Comparison of ENCODE assay signal across 8 cellular contexts in genomic region chr4:98928505-98929340, GRCh38. TPM values are rescaled to one million over a fixed set of nuclear protein-coding genes. Genes with fewer than 3 reads are reported as not detected.
DNase-seq lines count a peak whose midpoint lies in the region; ATAC-seq and TF ChIP-seq lines count a peak whose summit lies in the region.

Gene EIF4E, minus strand, starts transcription at chr4:98929133. Its CDS starts 21 bp downstream, at chr4:98929112.

- no peaks in the 10 kb centered on the region for H3K27me3 Mint-ChIP-seq in activated naive CD4-positive, alpha-beta T cell treated with anti-CD3 and anti-CD28 coated beads, Interleukin-2, amount 50 U/mL, for 24 hours

- peak within 1 kb of the TSS; percentile 99 for H3K27ac Mint-ChIP-seq in activated naive CD4-positive, alpha-beta T cell treated with anti-CD3 and anti-CD28 coated beads, Interleukin-2, amount 50 U/mL, for 24 hours

- H3K36me3 Mint-ChIP-seq in activated naive CD4-positive, alpha-beta T cell treated with anti-CD3 and anti-CD28 coated beads, Interleukin-2, amount 50 U/mL, for 24 hours = peaks cover 4% of the 10 kb centered on the region

- ATAC-seq in HG02588 (IDR thresholded peaks at IDR 0.05; ENCODE audit: unreplicated experiment) = peak; percentile 66
- ATAC-seq in SK-N-SH treated with all-trans-retinoic acid at 6 μM for 48 hours = peak; percentile 85

- H3K27ac ChIP-seq in temporal lobe (ENCODE audit: low read depth, low read length) = peak within 1 kb of the TSS; percentile 90

- POLR2A ChIA-PET in GM10248 (lab: Yijun Ruan, JAX) = interaction anchor here (0.6 to 1.6 kb wide), 14 partner anchors 15 to 1626 kb away, joined by 3 to 7 read pairs (median 4); partner anchors contain the start of gene METAP1

- DNase-seq in GM10248 (ENCODE audit: extremely low spot score) = peak; percentile 94
- peak; percentile 98 for DNase-seq in NCI-H1092 (lab: John Stamatoyannopoulos, UW)
- peak; percentile 94 for DNase-seq in glomerular endothelial cell (ENCODE audit: extremely low read depth, low read depth, low spot score)
- peak; percentile 91 for DNase-seq in occipital lobe (lab: John Stamatoyannopoulos, UW)

- no peaks in the 10 kb centered on the region for H3K9me3 Mint-ChIP-seq in activated naive CD4-positive, alpha-beta T cell treated with anti-CD3 and anti-CD28 coated beads, Interleukin-2, amount 50 U/mL, for 24 hours

- H3K4me3 Mint-ChIP-seq in activated naive CD4-positive, alpha-beta T cell treated with anti-CD3 and anti-CD28 coated beads, Interleukin-2, amount 50 U/mL, for 24 hours = peak within 1 kb of the TSS; percentile 97

- no peak for TF ChIP-seq CTCF in GM10248 (IDR thresholded peaks at IDR 0.05; ENCODE audit: control extremely low read depth, extremely low read depth, low read depth, missing control alignments)

- peaks cover 45% of the 10 kb centered on the region for H3K4me1 Mint-ChIP-seq in activated naive CD4-positive, alpha-beta T cell treated with anti-CD3 and anti-CD28 coated beads, Interleukin-2, amount 50 U/mL, for 24 hours

- CTCF ChIA-PET in GM10248 (lab: Yijun Ruan, JAX) = interaction anchor here (0.6 to 3.4 kb wide), 8 partner anchors 12 to 127 kb away, joined by 4 to 20 read pairs (median 6); partner anchors contain the start of gene METAP1

TF ChIP-seq in SK-N-SH treated with all-trans-retinoic acid at 6 μM for 48 hours, 23 proteins besides CTCF, POLR2A, EP300 and RAD21:
- TF ChIP-seq ZC3H10 (CRISPR knock-in tag; IDR thresholded peaks at IDR 0.05) = no peak
- TF ChIP-seq CSRNP3 (CRISPR knock-in tag; IDR thresholded peaks at IDR 0.05) = no peak
- no peak for TF ChIP-seq PPARA (CRISPR knock-in tag; IDR thresholded peaks at IDR 0.05; ENCODE audit: borderline replicate concordance)
- peak; percentile 99 for TF ChIP-seq PATZ1 (CRISPR knock-in tag; IDR thresholded peaks at IDR 0.05; ENCODE audit: borderline replicate concordance)
- no peak for TF ChIP-seq ESRRG (CRISPR knock-in tag; IDR thresholded peaks at IDR 0.05)
- no peak for TF ChIP-seq BACH2 (CRISPR knock-in tag; IDR thresholded peaks at IDR 0.05; ENCODE audit: borderline replicate concordance)
- no peak for TF ChIP-seq ZNF8 (CRISPR knock-in tag; IDR thresholded peaks at IDR 0.05)

RNA-seq across cellular contexts. Expression of gene EIF4E, which starts in this region (rescaled TPM):
- total RNA-seq in glomerular endothelial cell (102 and 108 TPM in 2 replicates), occipital lobe (185 TPM), temporal lobe (174 TPM)

Comparison
In these comparisons a context has a peak if more than half of its experiments do, and no peak if none do; other contexts are left out.
1. Peak in every context shown above with its lines: DNase-seq, ATAC-seq and H3K27ac ChIP-seq.